In genomic region chr9:126626117-126627022, GRCh38 we compare ENCODE assay signal across 1 cellular context.
TF ChIP-seq lines count a peak whose summit lies in the region.

No MANE protein-coding gene starts in this region.

TF ChIP-seq in WTC11, 78 proteins besides CTCF, POLR2A, EP300 and RAD21 (continued from another document):
- TF ChIP-seq SMAD3 (CRISPR knock-in tag; IDR thresholded peaks at IDR 0.05; ENCODE audit: borderline replicate concordance) (no peak), EMX1 (CRISPR knock-in tag; IDR thresholded peaks at IDR 0.05) (no peak)
